ENCODE assay signal across 2 cellular contexts in genomic region chr12:7107181-7108041, GRCh38.
TF ChIP-seq lines count a peak whose summit lies in the region.

No MANE protein-coding gene starts in this region.

TF ChIP-seq in SK-N-SH, 30 proteins besides CTCF, POLR2A, EP300 and RAD21:
- TF ChIP-seq, protein P1, sequence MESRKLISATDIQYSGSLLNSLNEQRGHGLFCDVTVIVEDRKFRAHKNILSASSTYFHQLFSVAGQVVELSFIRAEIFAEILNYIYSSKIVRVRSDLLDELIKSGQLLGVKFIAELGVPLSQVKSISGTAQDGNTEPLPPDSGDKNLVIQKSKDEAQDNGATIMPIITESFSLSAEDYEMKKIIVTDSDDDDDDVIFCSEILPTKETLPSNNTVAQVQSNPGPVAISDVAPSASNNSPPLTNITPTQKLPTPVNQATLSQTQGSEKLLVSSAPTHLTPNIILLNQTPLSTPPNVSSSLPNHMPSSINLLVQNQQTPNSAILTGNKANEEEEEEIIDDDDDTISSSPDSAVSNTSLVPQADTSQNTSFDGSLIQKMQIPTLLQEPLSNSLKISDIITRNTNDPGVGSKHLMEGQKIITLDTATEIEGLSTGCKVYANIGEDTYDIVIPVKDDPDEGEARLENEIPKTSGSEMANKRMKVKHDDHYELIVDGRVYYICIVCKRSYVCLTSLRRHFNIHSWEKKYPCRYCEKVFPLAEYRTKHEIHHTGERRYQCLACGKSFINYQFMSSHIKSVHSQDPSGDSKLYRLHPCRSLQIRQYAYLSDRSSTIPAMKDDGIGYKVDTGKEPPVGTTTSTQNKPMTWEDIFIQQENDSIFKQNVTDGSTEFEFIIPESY (IDR thresholded peaks at IDR 0.05; ENCODE audit: borderline replicate concordance, low read depth) = no peak
- no peak for TF ChIP-seq SIN3A (IDR thresholded peaks at IDR 0.05; ENCODE audit: borderline replicate concordance, low read depth, low read length)
- no peak for TF ChIP-seq FOSL2 (IDR thresholded peaks at IDR 0.05; ENCODE audit: borderline replicate concordance, low read depth)
- TF ChIP-seq EZH2phosphoT487 (IDR thresholded peaks at IDR 0.05; ENCODE audit: borderline replicate concordance, low read depth) = no peak
- TF ChIP-seq, protein P2, sequence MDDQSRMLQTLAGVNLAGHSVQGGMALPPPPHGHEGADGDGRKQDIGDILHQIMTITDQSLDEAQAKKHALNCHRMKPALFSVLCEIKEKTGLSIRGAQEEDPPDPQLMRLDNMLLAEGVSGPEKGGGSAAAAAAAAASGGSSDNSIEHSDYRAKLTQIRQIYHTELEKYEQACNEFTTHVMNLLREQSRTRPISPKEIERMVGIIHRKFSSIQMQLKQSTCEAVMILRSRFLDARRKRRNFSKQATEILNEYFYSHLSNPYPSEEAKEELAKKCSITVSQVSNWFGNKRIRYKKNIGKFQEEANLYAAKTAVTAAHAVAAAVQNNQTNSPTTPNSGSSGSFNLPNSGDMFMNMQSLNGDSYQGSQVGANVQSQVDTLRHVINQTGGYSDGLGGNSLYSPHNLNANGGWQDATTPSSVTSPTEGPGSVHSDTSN (IDR thresholded peaks at IDR 0.05) = no peak
- TF ChIP-seq REST (IDR thresholded peaks at IDR 0.05; ENCODE audit: low read depth, low read length) = no peak

TF ChIP-seq in SK-N-SH treated with all-trans-retinoic acid at 6 μM for 48 hours, 23 proteins besides CTCF, POLR2A, EP300 and RAD21 (continued from another document):
- TF ChIP-seq, protein P3, sequence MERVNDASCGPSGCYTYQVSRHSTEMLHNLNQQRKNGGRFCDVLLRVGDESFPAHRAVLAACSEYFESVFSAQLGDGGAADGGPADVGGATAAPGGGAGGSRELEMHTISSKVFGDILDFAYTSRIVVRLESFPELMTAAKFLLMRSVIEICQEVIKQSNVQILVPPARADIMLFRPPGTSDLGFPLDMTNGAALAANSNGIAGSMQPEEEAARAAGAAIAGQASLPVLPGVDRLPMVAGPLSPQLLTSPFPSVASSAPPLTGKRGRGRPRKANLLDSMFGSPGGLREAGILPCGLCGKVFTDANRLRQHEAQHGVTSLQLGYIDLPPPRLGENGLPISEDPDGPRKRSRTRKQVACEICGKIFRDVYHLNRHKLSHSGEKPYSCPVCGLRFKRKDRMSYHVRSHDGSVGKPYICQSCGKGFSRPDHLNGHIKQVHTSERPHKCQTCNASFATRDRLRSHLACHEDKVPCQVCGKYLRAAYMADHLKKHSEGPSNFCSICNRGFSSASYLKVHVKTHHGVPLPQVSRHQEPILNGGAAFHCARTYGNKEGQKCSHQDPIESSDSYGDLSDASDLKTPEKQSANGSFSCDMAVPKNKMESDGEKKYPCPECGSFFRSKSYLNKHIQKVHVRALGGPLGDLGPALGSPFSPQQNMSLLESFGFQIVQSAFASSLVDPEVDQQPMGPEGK (CRISPR knock-in tag; IDR thresholded peaks at IDR 0.05; ENCODE audit: borderline replicate concordance) = no peak
- TF ChIP-seq, protein P4, sequence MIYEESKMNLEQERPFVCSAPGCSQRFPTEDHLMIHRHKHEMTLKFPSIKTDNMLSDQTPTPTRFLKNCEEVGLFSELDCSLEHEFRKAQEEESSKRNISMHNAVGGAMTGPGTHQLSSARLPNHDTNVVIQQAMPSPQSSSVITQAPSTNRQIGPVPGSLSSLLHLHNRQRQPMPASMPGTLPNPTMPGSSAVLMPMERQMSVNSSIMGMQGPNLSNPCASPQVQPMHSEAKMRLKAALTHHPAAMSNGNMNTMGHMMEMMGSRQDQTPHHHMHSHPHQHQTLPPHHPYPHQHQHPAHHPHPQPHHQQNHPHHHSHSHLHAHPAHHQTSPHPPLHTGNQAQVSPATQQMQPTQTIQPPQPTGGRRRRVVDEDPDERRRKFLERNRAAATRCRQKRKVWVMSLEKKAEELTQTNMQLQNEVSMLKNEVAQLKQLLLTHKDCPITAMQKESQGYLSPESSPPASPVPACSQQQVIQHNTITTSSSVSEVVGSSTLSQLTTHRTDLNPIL (CRISPR knock-in tag; IDR thresholded peaks at IDR 0.05; ENCODE audit: low read depth) = no peak
- TF ChIP-seq OSR1 (CRISPR knock-in tag; IDR thresholded peaks at IDR 0.05) (no peak), SNAI2 (CRISPR knock-in tag; IDR thresholded peaks at IDR 0.05) (no peak), CSDC2 (CRISPR knock-in tag; IDR thresholded peaks at IDR 0.05) (no peak), ZFP3 (CRISPR knock-in tag; IDR thresholded peaks at IDR 0.05) (no peak), RARB (CRISPR knock-in tag; IDR thresholded peaks at IDR 0.05) (no peak), ESRRG (CRISPR knock-in tag; IDR thresholded peaks at IDR 0.05) (no peak), ARNTL (CRISPR knock-in tag; IDR thresholded peaks at IDR 0.05; ENCODE audit: borderline replicate concordance, low read depth) (no peak)
TF ChIP-seq in SK-N-SH treated with all-trans-retinoic acid at 6 μM for 48 hours: peak in this region for 0.
